Comparison of ENCODE assay signal across 2 cellular contexts in the genomic region with DNA sequence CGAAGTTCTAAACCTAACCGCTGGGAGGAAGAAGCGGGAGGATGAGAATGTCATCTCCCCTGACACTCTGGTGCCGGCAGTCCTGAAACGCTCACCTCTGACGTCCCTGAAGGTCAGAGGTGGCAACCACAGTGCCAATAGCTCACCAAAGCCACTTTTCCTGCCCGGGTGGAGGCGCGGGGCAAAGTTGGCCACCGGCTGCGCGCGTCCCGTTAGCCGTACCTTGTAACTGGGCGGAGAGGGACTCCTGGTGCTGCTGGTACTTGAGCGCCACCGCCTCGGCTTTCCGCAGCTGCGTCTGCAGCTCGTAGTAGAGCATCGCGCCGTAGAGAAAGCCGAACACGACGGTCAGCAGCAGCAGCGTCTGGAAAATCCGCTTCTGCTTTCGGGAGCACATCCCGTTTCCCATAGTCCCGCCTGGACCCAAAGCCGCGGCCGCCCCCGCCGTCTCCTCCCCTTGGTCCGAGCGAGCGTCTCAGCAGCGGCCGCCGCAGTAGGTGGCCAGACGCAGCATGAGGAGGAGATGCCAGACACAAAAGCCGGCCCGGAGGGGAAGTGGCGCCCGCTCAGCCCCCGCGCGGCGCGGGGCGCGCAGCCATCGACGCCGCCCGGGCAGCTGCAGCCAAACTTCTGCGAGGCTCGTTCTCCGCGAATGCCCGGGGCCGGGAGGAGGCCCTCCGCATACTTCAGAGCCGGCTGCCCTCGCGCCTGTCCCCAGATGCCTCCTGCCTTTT.
TF ChIP-seq lines count a peak whose summit lies in the region.

No MANE protein-coding gene starts in this region.

TF ChIP-seq in GM23338, 12 proteins besides CTCF, POLR2A, EP300 and RAD21 (continued from another document):
- TF ChIP-seq, protein P1, sequence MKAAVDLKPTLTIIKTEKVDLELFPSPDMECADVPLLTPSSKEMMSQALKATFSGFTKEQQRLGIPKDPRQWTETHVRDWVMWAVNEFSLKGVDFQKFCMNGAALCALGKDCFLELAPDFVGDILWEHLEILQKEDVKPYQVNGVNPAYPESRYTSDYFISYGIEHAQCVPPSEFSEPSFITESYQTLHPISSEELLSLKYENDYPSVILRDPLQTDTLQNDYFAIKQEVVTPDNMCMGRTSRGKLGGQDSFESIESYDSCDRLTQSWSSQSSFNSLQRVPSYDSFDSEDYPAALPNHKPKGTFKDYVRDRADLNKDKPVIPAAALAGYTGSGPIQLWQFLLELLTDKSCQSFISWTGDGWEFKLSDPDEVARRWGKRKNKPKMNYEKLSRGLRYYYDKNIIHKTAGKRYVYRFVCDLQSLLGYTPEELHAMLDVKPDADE (IDR thresholded peaks at IDR 0.05): no peak
- TF ChIP-seq EZH2phosphoT487 (IDR thresholded peaks at IDR 0.05; ENCODE audit: unreplicated experiment) (no peak), STAT1 (IDR thresholded peaks at IDR 0.05; ENCODE audit: unreplicated experiment) (no peak), NANOG (IDR thresholded peaks at IDR 0.05; ENCODE audit: borderline replicate concordance) (no peak), ZNF331 (CRISPR knock-in tag; IDR thresholded peaks at IDR 0.05; ENCODE audit: low read depth) (no peak), CREB1 (CRISPR knock-in tag; IDR thresholded peaks at IDR 0.05; ENCODE audit: low read depth) (no peak)
TF ChIP-seq in GM23338: peak in this region for 0.

TF ChIP-seq in SK-N-SH treated with all-trans-retinoic acid at 6 μM for 48 hours, 23 proteins besides CTCF, POLR2A, EP300 and RAD21 (continued from another document):
- TF ChIP-seq, protein P2, sequence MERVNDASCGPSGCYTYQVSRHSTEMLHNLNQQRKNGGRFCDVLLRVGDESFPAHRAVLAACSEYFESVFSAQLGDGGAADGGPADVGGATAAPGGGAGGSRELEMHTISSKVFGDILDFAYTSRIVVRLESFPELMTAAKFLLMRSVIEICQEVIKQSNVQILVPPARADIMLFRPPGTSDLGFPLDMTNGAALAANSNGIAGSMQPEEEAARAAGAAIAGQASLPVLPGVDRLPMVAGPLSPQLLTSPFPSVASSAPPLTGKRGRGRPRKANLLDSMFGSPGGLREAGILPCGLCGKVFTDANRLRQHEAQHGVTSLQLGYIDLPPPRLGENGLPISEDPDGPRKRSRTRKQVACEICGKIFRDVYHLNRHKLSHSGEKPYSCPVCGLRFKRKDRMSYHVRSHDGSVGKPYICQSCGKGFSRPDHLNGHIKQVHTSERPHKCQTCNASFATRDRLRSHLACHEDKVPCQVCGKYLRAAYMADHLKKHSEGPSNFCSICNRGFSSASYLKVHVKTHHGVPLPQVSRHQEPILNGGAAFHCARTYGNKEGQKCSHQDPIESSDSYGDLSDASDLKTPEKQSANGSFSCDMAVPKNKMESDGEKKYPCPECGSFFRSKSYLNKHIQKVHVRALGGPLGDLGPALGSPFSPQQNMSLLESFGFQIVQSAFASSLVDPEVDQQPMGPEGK (CRISPR knock-in tag; IDR thresholded peaks at IDR 0.05; ENCODE audit: borderline replicate concordance): no peak
- TF ChIP-seq, protein P3, sequence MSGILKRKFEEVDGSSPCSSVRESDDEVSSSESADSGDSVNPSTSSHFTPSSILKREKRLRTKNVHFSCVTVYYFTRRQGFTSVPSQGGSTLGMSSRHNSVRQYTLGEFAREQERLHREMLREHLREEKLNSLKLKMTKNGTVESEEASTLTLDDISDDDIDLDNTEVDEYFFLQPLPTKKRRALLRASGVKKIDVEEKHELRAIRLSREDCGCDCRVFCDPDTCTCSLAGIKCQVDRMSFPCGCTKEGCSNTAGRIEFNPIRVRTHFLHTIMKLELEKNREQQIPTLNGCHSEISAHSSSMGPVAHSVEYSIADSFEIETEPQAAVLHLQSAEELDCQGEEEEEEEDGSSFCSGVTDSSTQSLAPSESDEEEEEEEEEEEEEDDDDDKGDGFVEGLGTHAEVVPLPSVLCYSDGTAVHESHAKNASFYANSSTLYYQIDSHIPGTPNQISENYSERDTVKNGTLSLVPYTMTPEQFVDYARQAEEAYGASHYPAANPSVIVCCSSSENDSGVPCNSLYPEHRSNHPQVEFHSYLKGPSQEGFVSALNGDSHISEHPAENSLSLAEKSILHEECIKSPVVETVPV (CRISPR knock-in tag; IDR thresholded peaks at IDR 0.05): no peak
- no peak for TF ChIP-seq ZNF8 (CRISPR knock-in tag; IDR thresholded peaks at IDR 0.05)
- TF ChIP-seq TCF4 (CRISPR knock-in tag; IDR thresholded peaks at IDR 0.05; ENCODE audit: borderline replicate concordance): no peak
- no peak for TF ChIP-seq BACH2 (CRISPR knock-in tag; IDR thresholded peaks at IDR 0.05; ENCODE audit: borderline replicate concordance)
- no peak for TF ChIP-seq TOX (CRISPR knock-in tag; IDR thresholded peaks at IDR 0.05; ENCODE audit: borderline replicate concordance)
